In the genomic region with DNA sequence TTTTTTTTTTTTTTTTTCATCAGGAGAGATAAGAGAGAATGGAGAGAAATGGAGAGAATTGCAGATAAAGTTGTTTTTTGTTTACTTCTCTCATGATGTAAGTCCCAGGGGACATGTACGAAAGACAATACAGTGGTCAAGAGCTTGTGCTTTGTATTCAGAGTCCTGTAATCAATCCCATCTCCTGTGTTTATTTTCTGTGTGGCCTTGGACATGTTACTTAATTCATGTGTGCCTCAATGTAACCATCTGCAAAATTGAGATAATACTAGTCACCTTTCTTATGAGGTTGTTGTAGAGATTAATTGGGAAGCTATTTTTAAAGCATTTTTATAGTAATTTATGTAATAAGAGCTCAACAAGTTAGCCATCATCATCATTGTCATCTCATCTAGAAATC, we compare ENCODE assay signal across 17 cellular contexts.
"Had no signal": no experiment of that assay in that cellular context is flagged by ENCODE, and none has a peak within 500 bp of the region (broad histone marks: within the 10 kb centered on the region; RNA-seq: fewer than 3 reads in every experiment).

No MANE protein-coding gene starts in this region.

- H3K27ac ChIP-seq: prostate gland, testis, upper lobe of right lung had no signal

- ATAC-seq: esophagus mucosa, right cardiac atrium, upper lobe of right lung had no signal

- H3K36me3 ChIP-seq: prostate gland, upper lobe of right lung had no signal

- H3K27me3 ChIP-seq: testis, upper lobe of right lung had no signal

- FAIRE-seq: astrocyte, colon, endometrium, kidney had no signal

- H3K4me2 ChIP-seq: smooth muscle cell had no signal

- H3K4me3 ChIP-seq: prostate gland, smooth muscle cell, testis, upper lobe of right lung had no signal

- H3K9me3 ChIP-seq: prostate gland, testis, upper lobe of right lung had no signal

- DNase-seq: activated CD4-positive, alpha-beta memory T cell treated with anti-CD3 and anti-CD28 coated beads, Interleukin-2, amount 10 ng/mL, durations not matched to agents 7 days and 5 days; activated naive CD4-positive, alpha-beta T cell treated with anti-CD3 and anti-CD28 coated beads, Interleukin-2, amount 10 ng/mL, durations not matched to agents 7 days and 5 days; activated T-cell treated with anti-CD3 and anti-CD28 coated beads, Interleukin-2, amount 50 U/mL, for 24 hours; hippocampal formation; kidney; occipital lobe; right cardiac atrium; stimulated activated CD4-positive, alpha-beta T cell treated with anti-CD3 and anti-CD28 coated beads, Interleukin-4, amount 100 ng/mL, for 4 hours; stimulated activated CD8-positive, alpha-beta memory T cell treated with anti-CD3 and anti-CD28 coated beads, Interleukin-4, amount 100 ng/mL, for 48 hours; testis; upper lobe of right lung had no signal

- H3K4me1 ChIP-seq: prostate gland, testis, upper lobe of right lung had no signal
